21 cellular contexts compared by ENCODE assay signal in the genomic region with DNA sequence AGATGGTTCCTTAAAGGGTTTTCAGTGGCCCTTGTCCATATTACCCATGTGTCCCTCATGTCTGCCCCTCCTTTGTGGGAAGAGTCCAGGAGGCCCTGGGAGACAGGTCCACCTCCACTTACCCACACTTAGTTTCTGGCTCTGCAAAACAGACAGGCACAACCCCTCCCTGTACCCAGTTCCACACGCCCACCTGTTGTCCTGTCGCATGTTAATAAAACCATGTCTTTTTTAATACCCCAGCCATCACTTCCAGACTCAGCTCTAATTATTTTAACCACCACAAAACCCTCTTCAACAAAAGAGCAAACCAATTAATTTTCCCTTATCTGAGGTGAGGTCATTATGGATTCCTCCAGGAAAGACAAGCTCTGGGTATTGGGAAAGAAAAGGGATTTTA.
"Had no signal": no experiment of that assay in that cellular context is flagged by ENCODE, and none has a peak within 500 bp of the region (broad histone marks: within the 10 kb centered on the region; RNA-seq: fewer than 3 reads in every experiment).

No MANE protein-coding gene starts in this region.

- H3K27me3 ChIP-seq: hepatocyte, neural progenitor cell, ovary, right atrium auricular region, right lobe of liver, tibial nerve had no signal

- H3K4me1 ChIP-seq: left ventricle myocardium inferior, right atrium auricular region, right lobe of liver, tibial nerve had no signal

- H3K36me3 ChIP-seq: left ventricle myocardium inferior, neural progenitor cell, ovary, right atrium auricular region, right lobe of liver, tibial nerve had no signal

- DNase-seq: islet precursor cell; left ventricle myocardium inferior; mesendoderm; naive B cell; natural killer cell; nephron progenitor cell; ovary; right lobe of liver; stimulated activated CD4-positive, alpha-beta T cell treated with anti-CD3 and anti-CD28 coated beads, Interleukin-1b, Interleukin-23, amount 100 ng/mL, for 48 hours; stimulated activated CD4-positive, alpha-beta T cell treated with anti-CD3 and anti-CD28 coated beads, Interleukin-2, amount 100 ng/mL, for 48 hours; stimulated activated CD4-positive, alpha-beta T cell treated with anti-CD3 and anti-CD28 coated beads, Interleukin-4, amount 100 ng/mL, for 4 hours; stimulated activated CD8-positive, alpha-beta memory T cell treated with anti-CD3 and anti-CD28 coated beads, Interleukin-4, amount 100 ng/mL, for 48 hours; stimulated activated naive CD4-positive, alpha-beta T cell treated with Interleukin-2 at 50 U/mL for 16 hours; stimulated activated naive CD8-positive, alpha-beta T cell treated with anti-CD3 and anti-CD28 coated beads, Interleukin-15, amount 100 ng/mL, for 72 hours; substantia nigra had no signal

- H3K27ac ChIP-seq: hepatocyte, left ventricle myocardium inferior, neural progenitor cell, ovary, right atrium auricular region, right lobe of liver, tibial nerve had no signal

- H3K9me3 ChIP-seq: left ventricle myocardium inferior, ovary, right atrium auricular region, right lobe of liver, tibial nerve had no signal

- H3K4me3 ChIP-seq: hepatocyte, left ventricle myocardium inferior, lung, neural progenitor cell, ovary, right atrium auricular region, right lobe of liver, smooth muscle cell, tibial nerve had no signal
